In genomic region chr16:11374255-11374654, GRCh38 we compare ENCODE assay signal across 22 cellular contexts.
"Had no signal": no experiment of that assay in that cellular context is flagged by ENCODE, and none has a peak within 500 bp of the region (broad histone marks: within the 10 kb centered on the region; RNA-seq: fewer than 3 reads in every experiment).

No MANE protein-coding gene starts in this region.

- H3K4me1 ChIP-seq: esophagus muscularis mucosa, lower lobe of right lung, right atrium auricular region, tibial nerve, uterus had no signal

- H3K27ac ChIP-seq: esophagus muscularis mucosa, lower lobe of right lung, right atrium auricular region, tibial nerve, uterus had no signal

- H3K27ac Mint-ChIP-seq: activated CD4-positive, alpha-beta memory T cell treated with anti-CD3 and anti-CD28 coated beads for 36 hours; activated CD4-positive, alpha-beta T cell treated with anti-CD3 and anti-CD28 coated beads for 36 hours; activated naive CD4-positive, alpha-beta T cell treated with anti-CD3 and anti-CD28 coated beads, Interleukin-2, amount 50 U/mL, for 72 hours; activated T-helper 1 cell treated with anti-CD3 and anti-CD28 coated beads, Interleukin-12 subunit alpha, Interleukin-12 subunit beta, Interleukin-2, Interleukin-4 antibody, amounts not matched to agents 30 ng/mL and 10 ng/mL and 1 ng/mL, durations not matched to agents 14 hours and 24 hours and 36 hours; natural killer cell treated with Interleukin-12 subunit alpha and Interleukin-12 subunit beta and Interleukin-15 and Interleukin-18, amount 100 ng/mL, for 72 hours; progenitor cell of endocrine pancreas; T-helper 2 cell treated with Interferon-gamma antibody and Interleukin-4, amounts not matched to agents 5 μg/mL and 100 μg/mL, for 36 hours; WTC11 had no signal

- H3K27me3 ChIP-seq: esophagus muscularis mucosa, right atrium auricular region, tibial nerve, uterus had no signal

- H3K9me3 ChIP-seq: esophagus muscularis mucosa, lower lobe of right lung, right atrium auricular region, tibial nerve, uterus had no signal

- DNase-seq: activated CD4-positive, alpha-beta memory T cell treated with anti-CD3 and anti-CD28 coated beads for 36 hours; activated CD4-positive, alpha-beta T cell treated with anti-CD3 and anti-CD28 coated beads for 36 hours; activated gamma-delta T cell treated with Interleukin-2 at 50 U/mL for 16 hours; activated T-cell treated with anti-CD3 and anti-CD28 coated beads for 4 hours; amniotic stem cell; dermis blood vessel endothelial cell; effector memory CD4-positive, alpha-beta T cell; lower lobe of right lung; nucleus accumbens; stimulated activated CD4-positive, alpha-beta T cell treated with anti-CD3 and anti-CD28 coated beads, Interleukin-2, amount 100 ng/mL, for 24 hours; stimulated activated naive CD8-positive, alpha-beta T cell treated with anti-CD3 and anti-CD28 coated beads, Interleukin-15, Interleukin-2, amounts not matched to agents 100 U/mL and 50 U/mL, for 24 hours; uterus had no signal

- ATAC-seq: activated CD4-positive, alpha-beta T cell treated with anti-CD3 and anti-CD28 coated beads for 36 hours; activated naive CD4-positive, alpha-beta T cell treated with anti-CD3 and anti-CD28 coated beads, Interleukin-2, amount 50 U/mL, for 72 hours; left cardiac atrium; lower lobe of right lung; natural killer cell treated with Interleukin-12 subunit alpha and Interleukin-12 subunit beta and Interleukin-15 and Interleukin-18, amount 100 ng/mL, for 72 hours; stimulated activated naive CD8-positive, alpha-beta T cell treated with anti-CD3 and anti-CD28 coated beads, Interleukin-15, Interleukin-2, amounts not matched to agents 100 U/mL and 50 U/mL, for 24 hours; WTC11 had no signal

- H3K9me3 Mint-ChIP-seq: activated CD4-positive, alpha-beta memory T cell treated with anti-CD3 and anti-CD28 coated beads for 36 hours; activated naive CD4-positive, alpha-beta T cell treated with anti-CD3 and anti-CD28 coated beads, Interleukin-2, amount 50 U/mL, for 72 hours; natural killer cell treated with Interleukin-12 subunit alpha and Interleukin-12 subunit beta and Interleukin-15 and Interleukin-18, amount 100 ng/mL, for 72 hours; WTC11 had no signal

- H3K36me3 ChIP-seq: esophagus muscularis mucosa, lower lobe of right lung, right atrium auricular region, tibial nerve, uterus had no signal

- H3K4me3 ChIP-seq: esophagus muscularis mucosa, lower lobe of right lung, right atrium auricular region, tibial nerve, uterus had no signal

- H3K4me3 Mint-ChIP-seq: activated CD4-positive, alpha-beta memory T cell treated with anti-CD3 and anti-CD28 coated beads for 36 hours; activated CD4-positive, alpha-beta T cell treated with anti-CD3 and anti-CD28 coated beads for 36 hours; activated T-helper 1 cell treated with anti-CD3 and anti-CD28 coated beads, Interleukin-12 subunit alpha, Interleukin-12 subunit beta, Interleukin-2, Interleukin-4 antibody, amounts not matched to agents 30 ng/mL and 10 ng/mL and 1 ng/mL, durations not matched to agents 14 hours and 24 hours and 36 hours; natural killer cell treated with Interleukin-12 subunit alpha and Interleukin-12 subunit beta and Interleukin-15 and Interleukin-18, amount 100 ng/mL, for 72 hours; T-helper 2 cell treated with Interferon-gamma antibody and Interleukin-4, amounts not matched to agents 5 μg/mL and 100 μg/mL, for 36 hours; WTC11 had no signal

- H3K27me3 Mint-ChIP-seq: activated CD4-positive, alpha-beta memory T cell treated with anti-CD3 and anti-CD28 coated beads for 36 hours; activated CD4-positive, alpha-beta T cell treated with anti-CD3 and anti-CD28 coated beads for 36 hours; progenitor cell of endocrine pancreas had no signal
